In the genomic region with DNA sequence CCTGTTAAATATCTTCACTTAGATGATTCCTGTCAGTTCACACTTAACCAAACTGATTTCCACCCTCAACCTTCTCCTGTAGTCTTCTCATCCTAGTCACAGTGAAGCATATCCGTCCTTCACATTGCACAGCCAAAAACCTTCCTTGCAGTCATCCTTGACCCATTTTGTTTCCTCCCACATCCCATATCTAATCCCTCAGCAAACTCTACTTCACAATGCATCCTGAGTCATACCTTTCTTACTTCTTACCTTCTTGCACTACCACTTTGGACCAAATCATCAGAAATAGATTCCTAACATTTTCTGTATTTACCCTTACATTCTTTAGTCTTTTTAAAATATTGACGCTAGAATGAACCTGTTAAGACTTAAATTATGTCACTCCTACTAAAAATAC, we compare ENCODE assay signal across 26 cellular contexts.
DNase-seq lines count a peak whose midpoint lies in the region; ATAC-seq and TF ChIP-seq lines count a peak whose summit lies in the region.
"Had no signal": no experiment of that assay in that cellular context is flagged by ENCODE, and none has a peak within 500 bp of the region (broad histone marks: within the 10 kb centered on the region; RNA-seq: fewer than 3 reads in every experiment).

No MANE protein-coding gene starts in this region.

- H3K36me3 Mint-ChIP-seq in T-cell = peaks cover 12% of the 10 kb centered on the region
- no peaks in the 10 kb centered on the region for H3K36me3 Mint-ChIP-seq in WTC11

- H3K4me1 ChIP-seq in trophoblast cell (ENCODE audit: control insufficient read depth in 1 of 2, insufficient read depth in 2 of 2, low read length in 2 of 2) (no peaks in the 10 kb centered on the region), psoas muscle (no peaks in the 10 kb centered on the region)

- CTCF ChIA-PET in T-cell (lab: Charles Lee) (no interaction called here), WTC11 (lab: Charles Lee) (no interaction called here)

- H4K91ac ChIP-seq in trophoblast cell (ENCODE audit: low read depth, low read length) = no peak overlapping the region

- H3K27ac ChIP-seq in epithelial cell of prostate = no peak overlapping the region
- no peak overlapping the region for H3K27ac ChIP-seq in trophoblast cell (ENCODE audit: low read depth, low read length)
- no peak overlapping the region for H3K27ac ChIP-seq in psoas muscle
- H3K27ac ChIP-seq: 22Rv1, C4-2B, SJSA1 had no signal

- ATAC-seq in T-cell (replicated peaks in 1 of 4) (no peak), psoas muscle (no peak), GM21825 (IDR thresholded peaks at IDR 0.05; ENCODE audit: unreplicated experiment) (no peak), WTC11 (no peak)
- ATAC-seq: GM12878, HCT116, Right ventricle myocardium inferior had no signal

- H2BK5ac ChIP-seq in trophoblast cell (ENCODE audit: low read depth, low read length, poor library complexity) = no peak overlapping the region

- no peak overlapping the region for H2AFZ ChIP-seq in trophoblast cell (ENCODE audit: insufficient read depth, low read length, poor library complexity)

- H3K4me1 Mint-ChIP-seq in T-cell = peaks cover 39 to 51% (median 51%) of the 10 kb centered on the region in 3 donors
- no peaks in the 10 kb centered on the region for H3K4me1 Mint-ChIP-seq in WTC11

- no peak overlapping the region for H4K12ac ChIP-seq in trophoblast cell (ENCODE audit: low read depth, low read length)

- no peaks in the 10 kb centered on the region for H3K79me1 ChIP-seq in trophoblast cell (ENCODE audit: low read length)

- H3K4me3 Mint-ChIP-seq in T-cell (no peak overlapping the region), WTC11 (no peak overlapping the region)
- H3K4me3 Mint-ChIP-seq: B cell had no signal

- H2BK120ac ChIP-seq in trophoblast cell (ENCODE audit: insufficient read depth, low read length, poor library complexity) = no peak overlapping the region

- no peak overlapping the region for H3K4me3 ChIP-seq in trophoblast cell (ENCODE audit: low read depth, low read length)
- no peak overlapping the region for H3K4me3 ChIP-seq in psoas muscle
- H3K4me3 ChIP-seq: GM12878, MG63, SJSA1 had no signal

- peak overlapping the region; percentile 98 for H3K23ac ChIP-seq in trophoblast cell (ENCODE audit: low read length)

- no peak overlapping the region for H3K9ac ChIP-seq in trophoblast cell (ENCODE audit: low read length)

- H3K18ac ChIP-seq in trophoblast cell (ENCODE audit: low read length) = no peak overlapping the region

- no peak overlapping the region for H3K14ac ChIP-seq in trophoblast cell (ENCODE audit: low read length)

- no peak overlapping the region for H2BK12ac ChIP-seq in trophoblast cell (ENCODE audit: low read length)

- no peak overlapping the region for H3K4ac ChIP-seq in trophoblast cell (ENCODE audit: low read depth, low read length)

- H3K79me2 ChIP-seq in trophoblast cell (ENCODE audit: control insufficient read depth, insufficient read depth, low read length, poor library complexity) = no peaks in the 10 kb centered on the region

- H3K36me3 ChIP-seq in trophoblast cell (ENCODE audit: control insufficient read depth in 1 of 2, insufficient read depth in 2 of 2, low read length in 2 of 2) (no peaks in the 10 kb centered on the region), psoas muscle (ENCODE audit: insufficient read depth in 1 of 2, low read depth in 1 of 2) (peaks cover 0 to 23% of the 10 kb centered on the region in 2 donors)
- H3K36me3 ChIP-seq: MG63 had no signal

- DNase-seq in DMS53 (lab: John Stamatoyannopoulos, UW) (peak; percentile 11), DMS53 treated with DMSO at 0.1 percent for 48 hours (lab: John Stamatoyannopoulos, UW; ENCODE audit: unreplicated experiment) (no peak), T-cell (no peak), epithelial cell of prostate (ENCODE audit: low read depth, low spot score) (peak; percentile 26), trophoblast cell (peak in 1 of 2 donors; percentile 53), psoas muscle (no peak), WTC11 (ENCODE audit: low spot score) (no peak)
- DNase-seq: DMS79, EL, GDM1, KBM-7, MG63, NCI-H1105 treated with DMSO at 0.1 percent for 48 hours, NCI-H146, NCI-H1930, NCI-H2107, NCI-H524, NCI-H748 treated with DMSO at 0.1 percent for 48 hours had no signal

- TF ChIP-seq CTCF in psoas muscle (IDR thresholded peaks at IDR 0.05) (no peak), WTC11 (IDR thresholded peaks at IDR 0.05) (no peak)

- no peak overlapping the region for H3K4me2 ChIP-seq in trophoblast cell (ENCODE audit: low read length)

- H3K9me3 Mint-ChIP-seq in T-cell (no peaks in the 10 kb centered on the region), WTC11 (no peaks in the 10 kb centered on the region)

- no peaks in the 10 kb centered on the region for H3K9me3 ChIP-seq in trophoblast cell (ENCODE audit: insufficient read depth, low read depth, low read length)
- no peaks in the 10 kb centered on the region for H3K9me3 ChIP-seq in psoas muscle
- H3K9me3 ChIP-seq: MG63, SJSA1 had no signal

- no CpG with 5 or more reads among the region's 2 CpGs for WGBS in trophoblast cell (ENCODE audit: extremely low coverage, insufficient coverage, insufficient read length)
- WGBS in psoas muscle, 3 donors = 94 to 100% (median 95%) methylated on average over 2 of the region's 2 CpGs

- no peak overlapping the region for H4K8ac ChIP-seq in trophoblast cell (ENCODE audit: low read depth, low read length)

- H3K27me3 Mint-ChIP-seq in T-cell (no peaks in the 10 kb centered on the region), WTC11 (ENCODE audit: low read depth) (no peaks in the 10 kb centered on the region)
- H3K27me3 Mint-ChIP-seq: B cell had no signal

- no peaks in the 10 kb centered on the region for H3K27me3 ChIP-seq in trophoblast cell (ENCODE audit: insufficient read depth, low read length)
- H3K27me3 ChIP-seq in psoas muscle (ENCODE audit: insufficient read depth in 3 of 3, low read length in 2 of 3) = no peaks in the 10 kb centered on the region
- H3K27me3 ChIP-seq: MG63, SJSA1 had no signal

- intact Hi-C loops in psoas muscle (cut with DNase I) = no loop called here

- H2AK5ac ChIP-seq in trophoblast cell (ENCODE audit: low read length) = no peak overlapping the region

- POLR2A ChIA-PET in T-cell (lab: Charles Lee) = no interaction called here
- POLR2A ChIA-PET in WTC11 (lab: Charles Lee) = no interaction called here

- peak overlapping the region; percentile 45 to 61 for H3K27ac Mint-ChIP-seq in T-cell
- H3K27ac Mint-ChIP-seq in WTC11 = no peak overlapping the region
- H3K27ac Mint-ChIP-seq: B cell had no signal

TF ChIP-seq in WTC11, 78 proteins besides CTCF, POLR2A, EP300 and RAD21 (continues in another document):
- TF ChIP-seq, protein P1, sequence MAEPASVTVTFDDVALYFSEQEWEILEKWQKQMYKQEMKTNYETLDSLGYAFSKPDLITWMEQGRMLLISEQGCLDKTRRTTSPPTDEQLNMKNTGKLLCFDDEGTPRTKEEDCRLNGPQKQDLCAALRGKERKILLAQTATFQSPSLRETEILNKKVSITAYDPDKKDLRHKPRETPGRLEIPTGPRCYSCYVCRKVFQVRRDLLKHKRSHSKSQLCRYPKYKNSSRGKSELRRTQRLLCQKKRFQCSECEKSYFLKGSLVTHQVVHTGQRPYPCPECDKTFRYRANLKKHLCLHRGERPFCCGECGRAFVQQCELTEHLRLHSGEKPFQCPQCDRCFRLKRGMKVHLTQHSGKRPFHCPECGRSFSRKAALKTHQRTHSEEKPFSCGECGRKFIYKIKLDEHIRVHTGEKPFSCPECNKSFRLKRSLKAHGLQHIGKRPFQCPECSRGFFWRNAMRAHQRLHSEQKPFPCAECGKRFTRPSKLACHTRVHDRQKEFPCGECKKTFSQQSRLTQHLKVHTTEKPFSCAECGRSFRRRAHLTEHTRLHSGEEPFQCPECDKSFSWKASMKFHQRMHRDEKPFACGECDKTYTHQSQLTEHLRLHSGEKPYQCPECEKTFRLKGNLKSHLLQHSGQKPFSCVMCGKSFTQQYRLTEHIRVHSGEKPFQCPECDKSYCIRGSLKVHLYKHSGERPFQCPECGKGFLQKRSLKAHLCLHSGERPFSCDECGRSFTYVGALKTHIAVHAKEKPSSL (CRISPR knock-in tag; conservative IDR thresholded peaks at IDR 0.05) = no peak
- TF ChIP-seq NR1H2 (CRISPR knock-in tag; IDR thresholded peaks at IDR 0.05) (no peak), SMAD4 (CRISPR knock-in tag; IDR thresholded peaks at IDR 0.05) (no peak)
- TF ChIP-seq, protein P2, sequence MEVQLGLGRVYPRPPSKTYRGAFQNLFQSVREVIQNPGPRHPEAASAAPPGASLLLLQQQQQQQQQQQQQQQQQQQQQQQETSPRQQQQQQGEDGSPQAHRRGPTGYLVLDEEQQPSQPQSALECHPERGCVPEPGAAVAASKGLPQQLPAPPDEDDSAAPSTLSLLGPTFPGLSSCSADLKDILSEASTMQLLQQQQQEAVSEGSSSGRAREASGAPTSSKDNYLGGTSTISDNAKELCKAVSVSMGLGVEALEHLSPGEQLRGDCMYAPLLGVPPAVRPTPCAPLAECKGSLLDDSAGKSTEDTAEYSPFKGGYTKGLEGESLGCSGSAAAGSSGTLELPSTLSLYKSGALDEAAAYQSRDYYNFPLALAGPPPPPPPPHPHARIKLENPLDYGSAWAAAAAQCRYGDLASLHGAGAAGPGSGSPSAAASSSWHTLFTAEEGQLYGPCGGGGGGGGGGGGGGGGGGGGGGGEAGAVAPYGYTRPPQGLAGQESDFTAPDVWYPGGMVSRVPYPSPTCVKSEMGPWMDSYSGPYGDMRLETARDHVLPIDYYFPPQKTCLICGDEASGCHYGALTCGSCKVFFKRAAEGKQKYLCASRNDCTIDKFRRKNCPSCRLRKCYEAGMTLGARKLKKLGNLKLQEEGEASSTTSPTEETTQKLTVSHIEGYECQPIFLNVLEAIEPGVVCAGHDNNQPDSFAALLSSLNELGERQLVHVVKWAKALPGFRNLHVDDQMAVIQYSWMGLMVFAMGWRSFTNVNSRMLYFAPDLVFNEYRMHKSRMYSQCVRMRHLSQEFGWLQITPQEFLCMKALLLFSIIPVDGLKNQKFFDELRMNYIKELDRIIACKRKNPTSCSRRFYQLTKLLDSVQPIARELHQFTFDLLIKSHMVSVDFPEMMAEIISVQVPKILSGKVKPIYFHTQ (CRISPR knock-in tag; IDR thresholded peaks at IDR 0.05) = no peak
- TF ChIP-seq, protein P3, sequence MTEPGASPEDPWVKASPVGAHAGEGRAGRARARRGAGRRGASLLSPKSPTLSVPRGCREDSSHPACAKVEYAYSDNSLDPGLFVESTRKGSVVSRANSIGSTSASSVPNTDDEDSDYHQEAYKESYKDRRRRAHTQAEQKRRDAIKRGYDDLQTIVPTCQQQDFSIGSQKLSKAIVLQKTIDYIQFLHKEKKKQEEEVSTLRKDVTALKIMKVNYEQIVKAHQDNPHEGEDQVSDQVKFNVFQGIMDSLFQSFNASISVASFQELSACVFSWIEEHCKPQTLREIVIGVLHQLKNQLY (CRISPR knock-in tag; IDR thresholded peaks at IDR 0.05) = no peak

Comparison
In these comparisons a context has a peak if more than half of its experiments do, and no peak if none do; other contexts are left out.
1. DNase-seq: peak in DMS53 (single experiment) and epithelial cell of prostate (single experiment); none in DMS53 treated with DMSO at 0.1 percent for 48 hours (single experiment), T-cell (0 of 34), psoas muscle (0 of 2) and WTC11 (single experiment).